Comparison of ENCODE assay signal across 8 cellular contexts in genomic region chr7:45111298-45112223, GRCh38. TPM values are rescaled to one million over a fixed set of nuclear protein-coding genes. Genes with fewer than 3 reads are reported as not detected.
DNase-seq lines count a peak whose midpoint lies in the region; ATAC-seq and TF ChIP-seq lines count a peak whose summit lies in the region.

TBRG4 (minus strand) TSS chr7:45111697; CDS start chr7:45109237, 2,460 bp downstream.

- peak within 1 kb of the TSS; percentile 88 to 92 for H3K9ac ChIP-seq in duodenal mucosa (ENCODE audit: low read depth in 1 of 2, low read length in 2 of 2)

- ATAC-seq in CD8-positive, alpha-beta T cell: peak; percentile 83
- ATAC-seq in GM19452 (IDR thresholded peaks at IDR 0.05; ENCODE audit: unreplicated experiment) (peak; percentile 97), right lobe of liver (peak; percentile 96 to 99 (median 96))

- H3K27ac ChIP-seq in CD8-positive, alpha-beta T cell (ENCODE audit: low read depth, low read length): peak within 1 kb of the TSS; percentile 94
- H3K27ac ChIP-seq in duodenal mucosa (ENCODE audit: low read depth, low read length) (peak within 1 kb of the TSS; percentile 99), right lobe of liver (peak within 1 kb of the TSS; percentile 82 to 93 (median 88))

- no peaks in the 10 kb centered on the region for H3K9me3 Mint-ChIP-seq in CD8-positive, alpha-beta T cell
- no peaks in the 10 kb centered on the region for H3K9me3 Mint-ChIP-seq in activated CD4-positive, alpha-beta memory T cell treated with anti-CD3 and anti-CD28 coated beads, Interleukin-2, amount 10 ng/mL, durations not matched to agents 7 days and 5 days

- CTCF ChIA-PET in CD8-positive, alpha-beta T cell (lab: Charles Lee): interaction anchor here (2.7 kb wide), 1 partner anchor 25 kb away, joined by 16 read pairs; no protein-coding TSS in a partner anchor
- CTCF ChIA-PET in activated CD4-positive, alpha-beta memory T cell treated with anti-CD3 and anti-CD28 coated beads, Interleukin-2, amount 10 ng/mL, durations not matched to agents 7 days and 5 days (lab: Charles Lee): interaction anchor here (1.0 to 11.1 kb wide), 7 partner anchors 11 to 263 kb away, joined by 3 to 76 read pairs (median 4); partner anchors contain the start of genes H2AZ2 and PURB

- intact Hi-C loops in CD8-positive, alpha-beta T cell (cut with DNase I, micrococcal nuclease): loop anchor here (1.0 to 10.0 kb wide), 16 partner anchors 84 to 1067 kb away; partner anchors contain the start of genes POLM (in 2 of the 2), TMED4 (in 2 of the 2), DBNL (in 1 of the 2) and H2AZ2 (in 1 of the 2)
- intact Hi-C loops in right lobe of liver (cut with DNase I): no loop called here

- no peaks in the 10 kb centered on the region for H3K27me3 ChIP-seq in CD8-positive, alpha-beta T cell (ENCODE audit: insufficient read depth, low read length)
- no peaks in the 10 kb centered on the region for H3K27me3 ChIP-seq in duodenal mucosa (ENCODE audit: control insufficient read depth in 1 of 2, insufficient read depth in 2 of 2, low read length in 2 of 2)
- H3K27me3 ChIP-seq in right lobe of liver: no peaks in the 10 kb centered on the region

- H3K36me3 Mint-ChIP-seq in CD8-positive, alpha-beta T cell: peaks cover 35% of the 10 kb centered on the region
- peaks cover 34% of the 10 kb centered on the region for H3K36me3 Mint-ChIP-seq in activated CD4-positive, alpha-beta memory T cell treated with anti-CD3 and anti-CD28 coated beads, Interleukin-2, amount 10 ng/mL, durations not matched to agents 7 days and 5 days (ENCODE audit: low read depth)

- WGBS in right lobe of liver (ENCODE audit: insufficient coverage, low coverage, low lambda C conversion rate, missing lambda C conversion rate): 0% methylated on average over 13 of the region's 64 CpGs

- peak within 1 kb of the TSS; percentile 97 for H3K27ac Mint-ChIP-seq in CD8-positive, alpha-beta T cell
- peak within 1 kb of the TSS; percentile 89 for H3K27ac Mint-ChIP-seq in activated CD4-positive, alpha-beta memory T cell treated with anti-CD3 and anti-CD28 coated beads, Interleukin-2, amount 10 ng/mL, durations not matched to agents 7 days and 5 days

- peaks cover 48% of the 10 kb centered on the region for H3K4me1 Mint-ChIP-seq in CD8-positive, alpha-beta T cell (ENCODE audit: low read depth)
- H3K4me1 Mint-ChIP-seq in activated CD4-positive, alpha-beta memory T cell treated with anti-CD3 and anti-CD28 coated beads, Interleukin-2, amount 10 ng/mL, durations not matched to agents 7 days and 5 days: peaks cover 50% of the 10 kb centered on the region

- peak; percentile 93 for TF ChIP-seq POLR2A in right lobe of liver (IDR thresholded peaks at IDR 0.05)

- POLR2A ChIA-PET in CD8-positive, alpha-beta T cell (lab: Charles Lee): interaction anchor here (0.6 to 3.3 kb wide), 28 partner anchors 8 to 538 kb away, joined by 3 to 23 read pairs (median 4); partner anchors contain the start of genes CCM2, DDX56, MYO1G and OGDH
- POLR2A ChIA-PET in activated CD4-positive, alpha-beta memory T cell treated with anti-CD3 and anti-CD28 coated beads, Interleukin-2, amount 10 ng/mL, durations not matched to agents 7 days and 5 days (lab: Charles Lee): interaction anchor here (0.6 to 6.7 kb wide), 38 partner anchors 8 to 989 kb away, joined by 3 to 149 read pairs (median 4); partner anchors contain the start of genes CCM2, DDX56, MYO1G and NACAD

- peak within 1 kb of the TSS; percentile 67 for H3K4me3 ChIP-seq in CD8-positive, alpha-beta T cell (ENCODE audit: low read depth, low read length)
- H3K4me3 ChIP-seq in duodenal mucosa (ENCODE audit: low read depth in 1 of 2, low read length in 2 of 2): peak within 1 kb of the TSS; percentile 95 to 99
- H3K4me3 ChIP-seq in right lobe of liver: peak within 1 kb of the TSS; percentile 61 to 89 (median 64)

- H3K4me1 ChIP-seq in CD8-positive, alpha-beta T cell (ENCODE audit: insufficient read depth, low read length): peaks cover 48% of the 10 kb centered on the region
- H3K4me1 ChIP-seq in duodenal mucosa (ENCODE audit: control insufficient read depth in 1 of 2, insufficient read depth in 2 of 2, low read length in 2 of 2) (peaks cover 33 to 44% of the 10 kb centered on the region in 2 donors), right lobe of liver (peaks cover 0 to 20% (median 4%) of the 10 kb centered on the region in 4 donors)

- peak within 1 kb of the TSS; percentile 90 for H3K4me3 Mint-ChIP-seq in CD8-positive, alpha-beta T cell
- H3K4me3 Mint-ChIP-seq in activated CD4-positive, alpha-beta memory T cell treated with anti-CD3 and anti-CD28 coated beads, Interleukin-2, amount 10 ng/mL, durations not matched to agents 7 days and 5 days: peak within 1 kb of the TSS; percentile 90

- no peaks in the 10 kb centered on the region for H3K27me3 Mint-ChIP-seq in CD8-positive, alpha-beta T cell (ENCODE audit: low read depth)
- peaks cover 10% of the 10 kb centered on the region for H3K27me3 Mint-ChIP-seq in activated CD4-positive, alpha-beta memory T cell treated with anti-CD3 and anti-CD28 coated beads, Interleukin-2, amount 10 ng/mL, durations not matched to agents 7 days and 5 days

- no peaks in the 10 kb centered on the region for H3K9me3 ChIP-seq in CD8-positive, alpha-beta T cell (ENCODE audit: low read length)
- H3K9me3 ChIP-seq in duodenal mucosa (ENCODE audit: control insufficient read depth in 1 of 2, low read length in 2 of 2) (no peaks in the 10 kb centered on the region), right lobe of liver (no peaks in the 10 kb centered on the region)

- TF ChIP-seq CTCF in CD8-positive, alpha-beta T cell (IDR thresholded peaks at IDR 0.05): no peak
- TF ChIP-seq CTCF in right lobe of liver (IDR thresholded peaks at IDR 0.05): peak; percentile 16 to 38 (median 34)

- peak; percentile 84 to 94 (median 93) for DNase-seq in CD8-positive, alpha-beta T cell
- DNase-seq in HK-2 (ENCODE audit: unreplicated experiment): peak; percentile 94
- DNase-seq in NCI-H82 treated with DMSO at 0.1 percent for 48 hours (lab: John Stamatoyannopoulos, UW; ENCODE audit: unreplicated experiment): peak; percentile 78
- DNase-seq in activated CD4-positive, alpha-beta memory T cell treated with anti-CD3 and anti-CD28 coated beads, Interleukin-2, amount 10 ng/mL, durations not matched to agents 7 days and 5 days: peak; percentile 96
- DNase-seq in right lobe of liver: peak; percentile 96 to 97 (median 96)
- peak; percentile 93 for DNase-seq in stimulated activated CD4-positive, alpha-beta T cell treated with anti-CD3 and anti-CD28 coated beads, Interleukin-4, amount 100 ng/mL, for 4 hours

- H3K36me3 ChIP-seq in CD8-positive, alpha-beta T cell (ENCODE audit: insufficient read depth, low read length): peaks cover 26% of the 10 kb centered on the region
- H3K36me3 ChIP-seq in duodenal mucosa (ENCODE audit: control insufficient read depth in 1 of 2, insufficient read depth in 2 of 2, low read length in 2 of 2) (peaks cover 21 to 27% of the 10 kb centered on the region in 2 donors), right lobe of liver (peaks cover 0 to 26% (median 13%) of the 10 kb centered on the region in 4 donors)

RNA-seq across cellular contexts. Expression of gene TBRG4, which starts in this region (rescaled TPM):
- 10 to 100 TPM; 75.3 to 79.7 TPM for total RNA-seq in CD8-positive, alpha-beta T cell
- 100 to 1,000 TPM in 1 of 2 experiments, 10 to 100 TPM in 1; 98.8 to 103 TPM for total RNA-seq in activated CD4-positive, alpha-beta memory T cell treated with anti-CD3 and anti-CD28 coated beads, Interleukin-2, amount 10 ng/mL, durations not matched to agents 7 days and 5 days
- total RNA-seq in right lobe of liver: 10 to 100 TPM; 33.0 to 57.1 (median 41.7) TPM

Comparison
In these comparisons a context has a peak if more than half of its experiments do, and no peak if none do; other contexts are left out.
1. Peak in every context shown above with its lines: DNase-seq, ATAC-seq, H3K4me3 ChIP-seq and H3K27ac ChIP-seq.
2. intact Hi-C loops: an anchor here in CD8-positive, alpha-beta T cell (1.0 to 10.0 kb wide); none called in right lobe of liver.